ENCODE assay signal across 17 cellular contexts in the genomic region with DNA sequence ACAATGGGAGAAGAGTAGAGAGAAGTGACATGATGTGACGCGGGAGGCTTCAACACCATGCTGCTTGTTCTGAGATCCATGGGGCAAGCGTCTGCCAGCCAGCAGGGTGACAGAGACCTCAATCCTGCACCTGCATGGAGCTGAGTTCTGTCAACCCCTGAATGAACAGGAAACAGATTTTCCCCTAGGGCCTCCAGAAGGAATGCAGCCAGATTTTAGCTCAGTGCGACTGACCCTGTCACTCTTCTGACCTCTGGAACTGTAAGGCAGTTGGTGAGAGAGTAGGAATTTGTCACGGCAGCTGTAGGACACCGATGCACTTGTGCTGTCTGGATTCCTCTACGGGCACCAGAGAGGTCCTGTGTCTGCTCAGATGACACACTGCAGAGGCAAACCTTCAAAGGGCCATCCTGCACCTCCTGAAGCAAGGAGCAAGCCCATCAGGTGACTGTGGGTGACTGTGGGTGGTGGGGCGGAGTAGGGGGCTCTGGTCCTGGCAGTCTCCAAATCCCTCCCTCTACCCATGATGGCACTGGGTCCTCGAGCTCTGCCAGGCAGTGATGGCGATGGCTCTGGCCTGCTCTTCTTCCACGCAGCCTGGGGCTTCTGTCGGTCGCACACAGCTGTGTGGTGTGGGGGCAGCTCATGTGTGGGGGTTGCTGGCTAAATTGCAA.
"Had no signal": no experiment of that assay in that cellular context is flagged by ENCODE, and none has a peak within 500 bp of the region (broad histone marks: within the 10 kb centered on the region; RNA-seq: fewer than 3 reads in every experiment).

No MANE protein-coding gene starts in this region.

- H3K9ac ChIP-seq: parathyroid adenoma had no signal

- H3K36me3 Mint-ChIP-seq: activated CD4-positive, alpha-beta memory T cell treated with anti-CD3 and anti-CD28 coated beads for 36 hours; activated naive CD8-positive, alpha-beta T cell treated with anti-CD3 and anti-CD28 coated beads, Interleukin-2, amount 10 ng/mL, durations not matched to agents 7 days and 5 days; mesothelial cell of epicardium; stimulated activated naive B cell treated with anti-CD40 and anti-IgM and Interleukin-4, amounts not matched to agents 10 μg/mL and 1 μg/mL and 100 μg/mL, for 72 hours had no signal

- H3K27me3 ChIP-seq: brain microvascular endothelial cell, thyroid gland had no signal

- H3K79me2 ChIP-seq: parathyroid adenoma had no signal

- H3K4me3 ChIP-seq: lower lobe of right lung, thyroid gland had no signal

- DNase-seq: activated CD4-positive, alpha-beta memory T cell treated with anti-CD3 and anti-CD28 coated beads for 36 hours; activated CD4-positive, alpha-beta T cell treated with anti-CD3 and anti-CD28 coated beads for 36 hours; activated naive CD8-positive, alpha-beta T cell treated with anti-CD3 and anti-CD28 coated beads, Interleukin-2, amount 10 ng/mL, durations not matched to agents 7 days and 5 days; anterior cingulate cortex; brain microvascular endothelial cell; effector memory CD4-positive, alpha-beta T cell; foreskin melanocyte; kidney glomerular epithelial cell; lower lobe of right lung; stimulated activated CD4-positive, alpha-beta T cell treated with anti-CD3 and anti-CD28 coated beads, Interleukin-15, amount 100 ng/mL, for 24 hours; stimulated activated CD4-positive, alpha-beta T cell treated with anti-CD3 and anti-CD28 coated beads, Interleukin-4, amount 100 ng/mL, for 1 hour; stimulated activated naive B cell treated with anti-CD40 and anti-IgM and Interleukin-4, amounts not matched to agents 10 μg/mL and 1 μg/mL and 100 μg/mL, for 72 hours; thyroid gland had no signal

- H3K27ac Mint-ChIP-seq: activated CD4-positive, alpha-beta memory T cell treated with anti-CD3 and anti-CD28 coated beads for 36 hours; activated CD4-positive, alpha-beta T cell treated with anti-CD3 and anti-CD28 coated beads for 36 hours; activated naive CD8-positive, alpha-beta T cell treated with anti-CD3 and anti-CD28 coated beads, Interleukin-2, amount 10 ng/mL, durations not matched to agents 7 days and 5 days; mesothelial cell of epicardium; stimulated activated naive B cell treated with anti-CD40 and anti-IgM and Interleukin-4, amounts not matched to agents 10 μg/mL and 1 μg/mL and 100 μg/mL, for 72 hours; T-helper 1 cell treated with Interleukin-12 subunit alpha and Interleukin-12 subunit beta and Interleukin-4 antibody, amounts not matched to agents 30 μg/mL and 1 μg/mL, for 36 hours had no signal

- H3K27ac ChIP-seq: brain microvascular endothelial cell, lower lobe of right lung, parathyroid adenoma, thyroid gland had no signal

- H3K4me1 ChIP-seq: lower lobe of right lung, parathyroid adenoma, thyroid gland had no signal

- H2AFZ ChIP-seq: parathyroid adenoma had no signal

- H3K9me3 ChIP-seq: lower lobe of right lung, thyroid gland had no signal

- H3K4me3 Mint-ChIP-seq: activated CD4-positive, alpha-beta memory T cell treated with anti-CD3 and anti-CD28 coated beads for 36 hours; activated CD4-positive, alpha-beta T cell treated with anti-CD3 and anti-CD28 coated beads for 36 hours; activated naive CD8-positive, alpha-beta T cell treated with anti-CD3 and anti-CD28 coated beads, Interleukin-2, amount 10 ng/mL, durations not matched to agents 7 days and 5 days; central memory CD8-positive, alpha-beta T cell; mesothelial cell of epicardium; stimulated activated naive B cell treated with anti-CD40 and anti-IgM and Interleukin-4, amounts not matched to agents 10 μg/mL and 1 μg/mL and 100 μg/mL, for 72 hours; T-helper 1 cell treated with Interleukin-12 subunit alpha and Interleukin-12 subunit beta and Interleukin-4 antibody, amounts not matched to agents 30 μg/mL and 1 μg/mL, for 36 hours had no signal

- ATAC-seq: activated CD4-positive, alpha-beta T cell treated with anti-CD3 and anti-CD28 coated beads for 36 hours; lower lobe of right lung; stimulated activated naive B cell treated with anti-CD40 and anti-IgM and Interleukin-4, amounts not matched to agents 10 μg/mL and 1 μg/mL and 100 μg/mL, for 72 hours had no signal

- H3K4me1 Mint-ChIP-seq: activated CD4-positive, alpha-beta T cell treated with anti-CD3 and anti-CD28 coated beads for 36 hours; activated naive CD8-positive, alpha-beta T cell treated with anti-CD3 and anti-CD28 coated beads, Interleukin-2, amount 10 ng/mL, durations not matched to agents 7 days and 5 days; central memory CD8-positive, alpha-beta T cell; stimulated activated naive B cell treated with anti-CD40 and anti-IgM and Interleukin-4, amounts not matched to agents 10 μg/mL and 1 μg/mL and 100 μg/mL, for 72 hours had no signal

- H3K9me3 Mint-ChIP-seq: activated CD4-positive, alpha-beta memory T cell treated with anti-CD3 and anti-CD28 coated beads for 36 hours; activated naive CD8-positive, alpha-beta T cell treated with anti-CD3 and anti-CD28 coated beads, Interleukin-2, amount 10 ng/mL, durations not matched to agents 7 days and 5 days; central memory CD8-positive, alpha-beta T cell; mesothelial cell of epicardium; T-helper 1 cell treated with Interleukin-12 subunit alpha and Interleukin-12 subunit beta and Interleukin-4 antibody, amounts not matched to agents 30 μg/mL and 1 μg/mL, for 36 hours had no signal

- H3K36me3 ChIP-seq: brain microvascular endothelial cell, lower lobe of right lung, thyroid gland had no signal
